ENCODE assay signal across 8 cellular contexts in the genomic region with DNA sequence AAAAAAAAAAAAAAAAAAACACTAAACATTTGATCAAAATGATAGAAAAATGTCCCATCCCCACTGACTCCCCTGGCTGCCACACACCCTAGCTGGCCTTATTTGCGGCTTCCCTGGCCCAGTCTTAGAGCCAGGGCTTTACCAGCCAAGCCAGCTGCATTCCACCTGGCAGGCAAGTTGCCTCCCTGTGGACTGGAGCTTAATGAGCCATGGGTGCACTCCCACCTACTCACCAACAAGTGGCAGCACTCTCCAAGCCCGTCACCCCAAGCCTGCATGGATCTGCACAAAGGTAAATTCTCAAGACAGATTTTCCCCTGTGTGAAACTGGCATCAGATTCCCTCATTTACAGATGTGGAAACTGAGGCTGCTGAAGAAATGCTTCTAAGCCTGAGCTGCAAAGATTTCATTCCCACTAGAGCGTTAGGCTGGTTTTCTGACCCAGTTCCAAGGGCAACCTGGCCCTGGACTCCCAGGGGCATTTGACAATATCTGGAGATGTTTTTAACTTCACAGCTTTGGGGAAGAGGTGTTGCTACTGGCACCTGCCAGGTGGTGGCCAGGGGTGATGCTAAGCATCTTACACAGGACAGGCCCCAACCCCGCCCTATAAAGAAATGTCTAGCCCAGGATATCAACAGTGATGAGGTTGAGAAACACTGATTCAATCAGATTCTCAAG. TPM values are rescaled to one million over a fixed set of nuclear protein-coding genes. Genes with fewer than 3 reads are reported as not detected.
DNase-seq lines count a peak whose midpoint lies in the region; ATAC-seq and TF ChIP-seq lines count a peak whose summit lies in the region.

No MANE protein-coding gene starts in this region.

- H3K36me3 ChIP-seq in PC-3 (ENCODE audit: low read depth, low read length), result no peaks in the 10 kb centered on the region

- H3K36me3 Mint-ChIP-seq in glutamatergic neuron (ENCODE audit: unreplicated experiment), result no peaks in the 10 kb centered on the region

- no peak overlapping the region for H2AFZ ChIP-seq in PC-3 (ENCODE audit: low read length)

- TF ChIP-seq CTCF in AG10803 (conservative IDR thresholded peaks at IDR 0.05; ENCODE audit: low read length) (peak; percentile 54), PC-3 (conservative IDR thresholded peaks at IDR 0.05; ENCODE audit: low read depth, low read length) (peak; percentile 67), glutamatergic neuron (IDR thresholded peaks at IDR 0.05; ENCODE audit: partially characterized antibody, unreplicated experiment) (peak; percentile 25)

- no TSS peak for BruUV-seq in PC-3 (replicated peaks; lab: Mats Ljungman, UMichigan)

- POLR2A ChIA-PET in PC-3 (lab: Charles Lee; ENCODE audit: unreplicated experiment), result no interaction called here

- H3K9ac ChIP-seq in PC-3 (ENCODE audit: low read length), result no peak overlapping the region

- no peak overlapping the region for H3K27ac Mint-ChIP-seq in glutamatergic neuron (ENCODE audit: unreplicated experiment)

- ATAC-seq in GM18511 (IDR thresholded peaks at IDR 0.05; ENCODE audit: unreplicated experiment) (peak; percentile 83), PC-3 (peak; percentile 95)

- H3K79me2 ChIP-seq in PC-3 (ENCODE audit: low read length), result no peaks in the 10 kb centered on the region

- H3K9me2 ChIP-seq in PC-3 (replicated peaks; ENCODE audit: low read length), result no peaks in the 10 kb centered on the region

- no peaks in the 10 kb centered on the region for H3F3A ChIP-seq in PC-3 (ENCODE audit: low read length, unreplicated experiment)

- H3K9me3 ChIP-seq in PC-3 (ENCODE audit: low read length), result no peaks in the 10 kb centered on the region

- H3K4me3 ChIP-seq in AG10803 (ENCODE audit: low read length), result no peak overlapping the region
- H3K4me3 ChIP-seq in PC-3 (ENCODE audit: low read length), result no peak overlapping the region

- CTCF ChIA-PET in PC-3 (lab: Charles Lee), result interaction anchor here (0.6 to 1.1 kb wide), 8 partner anchors 9 to 1611 kb away, joined by 3 to 8 read pairs (median 4); no protein-coding TSS in a partner anchor

- peak; percentile 63 for DNase-seq in AG10803 (ENCODE audit: low read depth)
- peak; percentile 74 for DNase-seq in HuH-7.5 (ENCODE audit: low spot score)
- DNase-seq in PC-3, result peak; percentile 73
- DNase-seq in activated T-helper 1 cell treated with anti-CD3 and anti-CD28 coated beads, Interleukin-2, amount 50 U/mL, for 16 hours (ENCODE audit: low read depth in 1 of 2, low spot score in 1 of 2), result peak; percentile 17
- DNase-seq in glutamatergic neuron, result peak; percentile 45
- DNase-seq in stimulated activated CD4-positive, alpha-beta T cell treated with anti-CD3 and anti-CD28 coated beads, Interleukin-15, amount 100 ng/mL, for 24 hours, result peak; percentile 66
- no peak for DNase-seq in occipital lobe (lab: John Stamatoyannopoulos, UW)

- H3K4me3 Mint-ChIP-seq in glutamatergic neuron (ENCODE audit: unreplicated experiment), result no peak overlapping the region

- intact Hi-C loops in PC-3 (cut with micrococcal nuclease), result loop anchor here (1.0 kb wide), 1 partner anchor 13 kb away; no protein-coding TSS in a partner anchor

- no peak overlapping the region for H3K27ac ChIP-seq in PC-3 (ENCODE audit: low read length)

- H3K4me2 ChIP-seq in PC-3 (ENCODE audit: low read length), result no peak overlapping the region

- H4K20me1 ChIP-seq in PC-3 (ENCODE audit: low read length), result no peaks in the 10 kb centered on the region

- no peaks in the 10 kb centered on the region for H3K4me1 Mint-ChIP-seq in glutamatergic neuron (ENCODE audit: low read depth, unreplicated experiment)

- H3K9me3 Mint-ChIP-seq in glutamatergic neuron (ENCODE audit: unreplicated experiment), result no peaks in the 10 kb centered on the region

- H3K27me3 Mint-ChIP-seq in glutamatergic neuron (ENCODE audit: unreplicated experiment), result peaks cover 4% of the 10 kb centered on the region

- no peaks in the 10 kb centered on the region for H3K27me3 ChIP-seq in PC-3 (ENCODE audit: low read length)

- H3K4me1 ChIP-seq in PC-3 (ENCODE audit: insufficient read depth, low read length), result peaks cover 13% of the 10 kb centered on the region

RNA-seq across cellular contexts. Expression of a gene that starts 21.9 kb away (rescaled TPM):
- total RNA-seq in PC-3 (2014; rRNA removed) (193 and 220 TPM in 2 replicates), glutamatergic neuron (ENCODE audit: unreplicated experiment) (132 TPM), occipital lobe (209 TPM)

RNA-seq across cellular contexts. Expression of a gene that starts 58.2 kb away (rescaled TPM):
- total RNA-seq in PC-3 (2014; rRNA removed), result 22.7 and 45.2 TPM in 2 replicates
- total RNA-seq in glutamatergic neuron (ENCODE audit: unreplicated experiment), result 35.7 TPM
- total RNA-seq in occipital lobe, result 56.3 TPM
